Comparison of ENCODE assay signal across 1 cellular context in the genomic region with DNA sequence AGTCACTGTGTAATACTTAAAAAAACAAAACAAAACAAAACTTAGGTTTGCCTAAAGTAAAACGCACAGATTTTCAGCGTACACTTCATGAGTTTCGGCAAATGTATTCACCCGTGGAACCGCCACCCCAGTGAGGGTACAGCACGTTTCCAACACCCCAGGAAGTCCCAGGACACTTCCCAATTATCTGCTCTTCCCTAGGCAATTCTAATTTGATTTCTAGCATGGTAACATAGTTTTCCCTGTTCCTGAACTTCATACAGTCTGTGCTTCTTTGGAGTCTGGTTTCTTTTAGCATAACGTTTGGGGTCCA.
TF ChIP-seq lines count a peak whose summit lies in the region.

No MANE protein-coding gene starts in this region.

TF ChIP-seq in GM23338, 12 proteins besides CTCF, POLR2A, EP300 and RAD21 (continued from another document):
- TF ChIP-seq, protein P1, sequence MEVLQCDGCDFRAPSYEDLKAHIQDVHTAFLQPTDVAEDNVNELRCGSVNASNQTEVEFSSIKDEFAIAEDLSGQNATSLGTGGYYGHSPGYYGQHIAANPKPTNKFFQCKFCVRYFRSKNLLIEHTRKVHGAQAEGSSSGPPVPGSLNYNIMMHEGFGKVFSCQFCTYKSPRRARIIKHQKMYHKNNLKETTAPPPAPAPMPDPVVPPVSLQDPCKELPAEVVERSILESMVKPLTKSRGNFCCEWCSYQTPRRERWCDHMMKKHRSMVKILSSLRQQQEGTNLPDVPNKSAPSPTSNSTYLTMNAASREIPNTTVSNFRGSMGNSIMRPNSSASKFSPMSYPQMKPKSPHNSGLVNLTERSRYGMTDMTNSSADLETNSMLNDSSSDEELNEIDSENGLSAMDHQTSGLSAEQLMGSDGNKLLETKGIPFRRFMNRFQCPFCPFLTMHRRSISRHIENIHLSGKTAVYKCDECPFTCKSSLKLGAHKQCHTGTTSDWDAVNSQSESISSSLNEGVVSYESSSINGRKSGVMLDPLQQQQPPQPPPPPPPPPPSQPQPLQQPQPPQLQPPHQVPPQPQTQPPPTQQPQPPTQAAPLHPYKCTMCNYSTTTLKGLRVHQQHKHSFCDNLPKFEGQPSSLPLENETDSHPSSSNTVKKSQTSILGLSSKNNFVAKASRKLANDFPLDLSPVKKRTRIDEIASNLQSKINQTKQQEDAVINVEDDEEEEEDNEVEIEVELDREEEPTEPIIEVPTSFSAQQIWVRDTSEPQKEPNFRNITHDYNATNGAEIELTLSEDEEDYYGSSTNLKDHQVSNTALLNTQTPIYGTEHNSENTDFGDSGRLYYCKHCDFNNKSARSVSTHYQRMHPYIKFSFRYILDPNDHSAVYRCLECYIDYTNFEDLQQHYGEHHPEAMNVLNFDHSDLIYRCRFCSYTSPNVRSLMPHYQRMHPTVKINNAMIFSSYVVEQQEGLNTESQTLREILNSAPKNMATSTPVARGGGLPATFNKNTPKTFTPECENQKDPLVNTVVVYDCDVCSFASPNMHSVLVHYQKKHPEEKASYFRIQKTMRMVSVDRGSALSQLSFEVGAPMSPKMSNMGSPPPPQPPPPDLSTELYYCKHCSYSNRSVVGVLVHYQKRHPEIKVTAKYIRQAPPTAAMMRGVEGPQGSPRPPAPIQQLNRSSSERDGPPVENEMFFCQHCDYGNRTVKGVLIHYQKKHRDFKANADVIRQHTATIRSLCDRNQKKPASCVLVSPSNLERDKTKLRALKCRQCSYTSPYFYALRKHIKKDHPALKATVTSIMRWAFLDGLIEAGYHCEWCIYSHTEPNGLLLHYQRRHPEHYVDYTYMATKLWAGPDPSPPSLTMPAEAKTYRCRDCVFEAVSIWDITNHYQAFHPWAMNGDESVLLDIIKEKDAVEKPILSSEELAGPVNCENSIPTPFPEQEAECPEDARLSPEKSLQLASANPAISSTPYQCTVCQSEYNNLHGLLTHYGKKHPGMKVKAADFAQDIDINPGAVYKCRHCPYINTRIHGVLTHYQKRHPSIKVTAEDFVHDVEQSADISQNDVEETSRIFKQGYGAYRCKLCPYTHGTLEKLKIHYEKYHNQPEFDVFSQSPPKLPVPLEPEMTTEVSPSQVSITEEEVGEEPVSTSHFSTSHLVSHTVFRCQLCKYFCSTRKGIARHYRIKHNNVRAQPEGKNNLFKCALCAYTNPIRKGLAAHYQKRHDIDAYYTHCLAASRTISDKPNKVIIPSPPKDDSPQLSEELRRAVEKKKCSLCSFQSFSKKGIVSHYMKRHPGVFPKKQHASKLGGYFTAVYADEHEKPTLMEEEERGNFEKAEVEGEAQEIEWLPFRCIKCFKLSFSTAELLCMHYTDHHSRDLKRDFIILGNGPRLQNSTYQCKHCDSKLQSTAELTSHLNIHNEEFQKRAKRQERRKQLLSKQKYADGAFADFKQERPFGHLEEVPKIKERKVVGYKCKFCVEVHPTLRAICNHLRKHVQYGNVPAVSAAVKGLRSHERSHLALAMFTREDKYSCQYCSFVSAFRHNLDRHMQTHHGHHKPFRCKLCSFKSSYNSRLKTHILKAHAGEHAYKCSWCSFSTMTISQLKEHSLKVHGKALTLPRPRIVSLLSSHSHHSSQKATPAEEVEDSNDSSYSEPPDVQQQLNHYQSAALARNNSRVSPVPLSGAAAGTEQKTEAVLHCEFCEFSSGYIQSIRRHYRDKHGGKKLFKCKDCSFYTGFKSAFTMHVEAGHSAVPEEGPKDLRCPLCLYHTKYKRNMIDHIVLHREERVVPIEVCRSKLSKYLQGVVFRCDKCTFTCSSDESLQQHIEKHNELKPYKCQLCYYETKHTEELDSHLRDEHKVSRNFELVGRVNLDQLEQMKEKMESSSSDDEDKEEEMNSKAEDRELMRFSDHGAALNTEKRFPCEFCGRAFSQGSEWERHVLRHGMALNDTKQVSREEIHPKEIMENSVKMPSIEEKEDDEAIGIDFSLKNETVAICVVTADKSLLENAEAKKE (CRISPR knock-in tag; IDR thresholded peaks at IDR 0.05), result no peak
